1 cellular context compared by ENCODE assay signal in the genomic region with DNA sequence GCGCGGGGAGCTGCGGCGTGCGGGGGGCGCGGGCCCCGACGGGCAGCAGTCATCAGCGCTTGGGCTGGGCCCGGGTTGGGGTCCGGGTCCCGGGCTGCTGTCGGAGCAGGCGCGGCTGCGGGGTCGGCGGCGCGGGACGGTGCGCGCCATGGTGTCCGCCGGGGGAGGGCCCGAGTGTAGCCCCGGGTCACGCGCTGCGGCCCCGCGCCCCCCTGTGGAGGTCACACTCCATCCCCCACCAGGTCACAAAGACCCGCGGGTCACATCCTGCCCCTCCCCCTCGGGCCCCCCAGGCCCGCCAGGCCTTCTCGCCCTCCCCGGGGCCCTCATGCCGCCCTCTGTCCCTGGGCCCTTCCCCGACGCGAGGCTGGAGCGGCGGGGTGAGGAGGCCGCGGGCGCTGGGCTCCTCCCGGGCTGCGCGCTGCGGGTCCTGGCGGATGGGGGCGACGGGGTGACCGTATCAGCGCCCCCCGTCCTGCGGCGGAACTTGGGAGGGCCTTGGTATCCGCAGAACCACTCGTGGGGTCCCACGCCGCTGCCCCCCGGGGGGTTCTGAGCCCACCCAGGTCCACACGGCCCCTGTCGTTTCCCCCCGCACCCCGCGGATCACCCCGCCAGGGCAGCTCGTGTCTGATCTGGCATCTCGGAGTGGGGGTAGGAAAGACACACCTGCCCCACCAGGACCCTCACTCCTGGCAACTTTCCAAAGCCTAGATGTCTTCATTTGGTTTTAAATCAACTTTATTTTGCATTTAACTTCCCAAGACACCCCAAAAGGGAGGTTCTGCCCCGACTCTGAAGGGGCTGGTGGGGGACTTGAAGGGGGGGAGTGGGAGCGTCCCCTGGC.
TF ChIP-seq lines count a peak whose summit lies in the region.

No MANE protein-coding gene starts in this region.

TF ChIP-seq in A549, 52 proteins besides CTCF, POLR2A, EP300 and RAD21 (continued from another document):
- no peak for TF ChIP-seq HMGXB4 (CRISPR knock-in tag; IDR thresholded peaks at IDR 0.05; ENCODE audit: borderline replicate concordance)
- no peak for TF ChIP-seq KDM1A (IDR thresholded peaks at IDR 0.05; ENCODE audit: low read depth)
- TF ChIP-seq FOSB (CRISPR knock-in tag; IDR thresholded peaks at IDR 0.05), result no peak
- no peak for TF ChIP-seq CBX8 (IDR thresholded peaks at IDR 0.05)
- no peak for TF ChIP-seq MAFK (IDR thresholded peaks at IDR 0.05; ENCODE audit: partially characterized antibody)
- TF ChIP-seq FOSL2 (IDR thresholded peaks at IDR 0.05), result no peak
- no peak for TF ChIP-seq FOSL2 (CRISPR knock-in tag; IDR thresholded peaks at IDR 0.05)
- no peak for TF ChIP-seq SREBF2 (IDR thresholded peaks at IDR 0.05)
